ENCODE assay signal across 16 cellular contexts in genomic region chr6:138235205-138235604, GRCh38. TPM values are rescaled to one million over a fixed set of nuclear protein-coding genes. Genes with fewer than 3 reads are reported as not detected.
A peak's percentile ranks its signal among the peaks of the same experiment; 100 is the strongest.
DNase-seq lines count a peak whose midpoint lies in the region; FAIRE-seq and TF ChIP-seq lines count a peak whose summit lies in the region.
"Had no signal": no experiment of that assay in that cellular context is flagged by ENCODE, and none has a peak within 500 bp of the region (broad histone marks: within the 10 kb centered on the region; RNA-seq: fewer than 3 reads in every experiment).

No MANE protein-coding gene starts in this region.

- WGBS in prostate gland = 43% methylated on average over 1 of the region's 1 CpG

- H3K9ac ChIP-seq in kidney (ENCODE audit: low read length in 2 of 2) = no peak overlapping the region

- H3F3A ChIP-seq in PC-9 (ENCODE audit: insufficient read depth, low read depth) = peaks cover 26% of the 10 kb centered on the region

- DNase-seq in PC-9 (no peak), prostate gland (ENCODE audit: low spot score) (peak; percentile 34), kidney (no peak), HAP-1 (ENCODE audit: low spot score in 2 of 2) (no peak)
- DNase-seq: CD4-positive, CD25-positive, alpha-beta regulatory T cell; DMS79; H9 had no signal

- H3K4me3 ChIP-seq in PC-9 (no peak overlapping the region), prostate gland (no peak overlapping the region), kidney (ENCODE audit: low read length in 2 of 2) (no peak overlapping the region), HAP-1 (no peak overlapping the region)
- H3K4me3 ChIP-seq: GM12878, GM23338 had no signal

- intact Hi-C loops in PC-9 (cut with micrococcal nuclease; ENCODE audit: unreplicated experiment) (no loop called here), prostate gland (cut with DNase I) (no loop called here), kidney (cut with DNase I) (no loop called here)

- H3K4me2 ChIP-seq in PC-9 = peak overlapping the region; percentile 10; the same call in 1 of the 2 replicates
- H3K4me2 ChIP-seq: GM23338 had no signal

- H3K79me2 ChIP-seq in PC-9 (ENCODE audit: low read depth) = peaks cover 27% of the 10 kb centered on the region

- no TSS peak for BruUV-seq in PC-9 (replicated peaks; lab: Mats Ljungman, UMichigan)

- CTCF ChIA-PET in PC-9 (lab: Charles Lee) = no interaction called here

- H2AFZ ChIP-seq in PC-9 = no peak overlapping the region
- H2AFZ ChIP-seq: GM23338 had no signal

- H3K27me3 ChIP-seq in PC-9 (ENCODE audit: insufficient read depth, low read depth) (no peaks in the 10 kb centered on the region), prostate gland (replicated peaks; ENCODE audit: insufficient read depth) (no peaks in the 10 kb centered on the region), HAP-1 (ENCODE audit: low read depth) (no peaks in the 10 kb centered on the region)

- H4K20me1 ChIP-seq in PC-9 (ENCODE audit: insufficient read depth) = no peaks in the 10 kb centered on the region

- H3K9me3 ChIP-seq in PC-9 (ENCODE audit: insufficient read depth, low read depth) = no peaks in the 10 kb centered on the region
- no peaks in the 10 kb centered on the region for H3K9me3 ChIP-seq in prostate gland
- no peaks in the 10 kb centered on the region for H3K9me3 ChIP-seq in kidney (ENCODE audit: control insufficient read depth in 1 of 2, low read length in 2 of 2)
- no peaks in the 10 kb centered on the region for H3K9me3 ChIP-seq in HAP-1

- H3K36me3 ChIP-seq in PC-9 (ENCODE audit: low read depth) (peaks cover 3% of the 10 kb centered on the region), prostate gland (no peaks in the 10 kb centered on the region), kidney (ENCODE audit: control insufficient read depth in 1 of 2, insufficient read depth in 2 of 2, low read length in 2 of 2) (no peaks in the 10 kb centered on the region), HAP-1 (replicated peaks) (no peaks in the 10 kb centered on the region)

- no peak for FAIRE-seq in kidney (lab: Jason Lieb, UNC)
- FAIRE-seq: GM12878, GM18507 had no signal

- POLR2A ChIA-PET in PC-9 (lab: Charles Lee; ENCODE audit: unreplicated experiment) = no interaction called here

- H3K27ac ChIP-seq in 22Rv1 (peak overlapping the region; percentile 100), C4-2B (peak overlapping the region; percentile 60; the same call in 1 of the 2 replicates), PC-9 (peak overlapping the region; percentile 95), prostate gland (peak overlapping the region; percentile 3 to 83), kidney (ENCODE audit: low read depth in 2 of 2, low read length in 2 of 2) (no peak overlapping the region)

- in situ Hi-C loops in HAP-1 (cut with MboI; ENCODE audit: low sequenced_read_pairs) = no loop called here

- no peak for TF ChIP-seq POLR2A in prostate gland (IDR thresholded peaks at IDR 0.05)

- no peaks in the 10 kb centered on the region for H3K9me2 ChIP-seq in PC-9 (ENCODE audit: insufficient read depth)

- TF ChIP-seq CTCF in 22Rv1 (IDR thresholded peaks at IDR 0.05) = no peak
- no peak for TF ChIP-seq CTCF in C4-2B (conservative IDR thresholded peaks at IDR 0.05)
- TF ChIP-seq CTCF in PC-9 (conservative IDR thresholded peaks at IDR 0.05) = no peak
- no peak for TF ChIP-seq CTCF in prostate gland (IDR thresholded peaks at IDR 0.05)
- TF ChIP-seq CTCF in kidney (IDR thresholded peaks at IDR 0.05; ENCODE audit: borderline replicate concordance, extremely low read depth, insufficient read depth) = no peak

- H3K4me1 ChIP-seq in PC-9 (replicated peaks; ENCODE audit: insufficient read depth) = peaks cover 62% of the 10 kb centered on the region
- peaks cover 8% of the 10 kb centered on the region for H3K4me1 ChIP-seq in prostate gland (replicated peaks)
- no peaks in the 10 kb centered on the region for H3K4me1 ChIP-seq in kidney (ENCODE audit: control insufficient read depth in 1 of 2, insufficient read depth in 1 of 2, low read depth in 1 of 2, low read length in 2 of 2)
- H3K4me1 ChIP-seq in HAP-1 = no peaks in the 10 kb centered on the region

RNA-seq across cellular contexts. Expression of gene PBOV1, which starts 16.9 kb away (rescaled TPM):
- total RNA-seq in PC-9 (2021) (not detected in 2 replicates), prostate gland (not detected), kidney (not detected)
- polyA plus RNA-seq in kidney (ENCODE audit: insufficient read depth, low read depth, low replicate concordance) = not detected
- total RNA-seq: A673; CD4-positive, CD25-positive, alpha-beta regulatory T cell; G401; GM12878; GM23338; H9; HT1080 had no signal
- polyA plus RNA-seq: BJ; CD4-positive, CD25-positive, alpha-beta regulatory T cell; GM12878; GM23338 had no signal

Comparison
In these comparisons a context has a peak if more than half of its experiments do, and no peak if none do; other contexts are left out.
1. H3K27ac ChIP-seq: peak in 22Rv1 (single experiment), C4-2B (single experiment), PC-9 (single experiment) and prostate gland (2 of 2); none in kidney (0 of 2).